1 cellular context compared by ENCODE assay signal in the genomic region with DNA sequence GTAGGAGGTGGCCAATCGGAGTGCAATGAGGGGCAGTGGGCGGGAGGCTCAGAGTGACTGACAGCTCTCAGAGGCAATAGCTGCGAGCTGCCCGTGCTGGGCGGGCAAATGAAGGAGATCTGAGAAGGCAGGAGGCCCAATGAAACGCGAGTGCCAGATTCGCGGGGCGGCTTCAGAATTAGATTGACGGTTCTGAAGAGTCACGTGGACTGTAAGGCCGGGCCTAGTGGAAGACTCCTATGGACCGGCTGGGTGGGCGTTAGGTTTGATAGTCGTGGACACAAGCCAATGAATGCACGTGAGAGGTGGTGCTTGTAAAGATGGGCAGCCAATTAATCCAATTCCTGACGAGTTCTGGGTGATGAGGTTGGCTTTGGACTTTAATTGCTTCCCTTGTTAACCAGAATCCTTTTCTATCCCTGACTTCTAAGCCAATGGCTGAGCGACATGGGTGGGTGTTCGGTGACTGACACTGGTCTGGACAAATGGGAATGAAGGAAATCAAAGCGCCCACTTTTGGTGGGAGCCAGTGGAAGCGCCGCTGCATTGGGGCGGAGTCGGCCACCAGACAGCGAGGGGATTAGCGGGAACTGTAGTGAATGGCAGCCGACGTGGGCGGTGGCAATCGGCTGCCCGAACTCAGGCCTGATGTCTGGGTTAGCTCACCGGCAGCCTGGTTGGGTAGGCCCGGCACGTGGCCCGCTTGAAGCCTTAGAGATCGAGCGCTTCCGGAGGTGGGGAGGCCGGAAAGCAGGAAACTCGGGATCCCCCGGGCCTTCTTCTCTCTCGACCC.
A peak's percentile ranks its signal among the peaks of the same experiment; 100 is the strongest.
TF ChIP-seq lines count a peak whose summit lies in the region.

No MANE protein-coding gene starts in this region.

TF ChIP-seq in HepG2, 621 proteins besides CTCF, POLR2A, EP300 and RAD21 (continued from another document and continues in another):
- TF ChIP-seq ELF3 (CRISPR knock-in tag; IDR thresholded peaks at IDR 0.05): no peak
- TF ChIP-seq YY1 (IDR thresholded peaks at IDR 0.05; ENCODE audit: insufficient read depth, insufficient replicate concordance, low read depth, low read length): peak; percentile 22
- TF ChIP-seq NCOA5 (CRISPR knock-in tag; IDR thresholded peaks at IDR 0.05): no peak
- 0 out of 2 replicates have a peak, but pooled peaks have one; percentile 27 for TF ChIP-seq GLI4 (CRISPR knock-in tag; IDR thresholded peaks at IDR 0.05; ENCODE audit: borderline replicate concordance)
- TF ChIP-seq, protein P1, sequence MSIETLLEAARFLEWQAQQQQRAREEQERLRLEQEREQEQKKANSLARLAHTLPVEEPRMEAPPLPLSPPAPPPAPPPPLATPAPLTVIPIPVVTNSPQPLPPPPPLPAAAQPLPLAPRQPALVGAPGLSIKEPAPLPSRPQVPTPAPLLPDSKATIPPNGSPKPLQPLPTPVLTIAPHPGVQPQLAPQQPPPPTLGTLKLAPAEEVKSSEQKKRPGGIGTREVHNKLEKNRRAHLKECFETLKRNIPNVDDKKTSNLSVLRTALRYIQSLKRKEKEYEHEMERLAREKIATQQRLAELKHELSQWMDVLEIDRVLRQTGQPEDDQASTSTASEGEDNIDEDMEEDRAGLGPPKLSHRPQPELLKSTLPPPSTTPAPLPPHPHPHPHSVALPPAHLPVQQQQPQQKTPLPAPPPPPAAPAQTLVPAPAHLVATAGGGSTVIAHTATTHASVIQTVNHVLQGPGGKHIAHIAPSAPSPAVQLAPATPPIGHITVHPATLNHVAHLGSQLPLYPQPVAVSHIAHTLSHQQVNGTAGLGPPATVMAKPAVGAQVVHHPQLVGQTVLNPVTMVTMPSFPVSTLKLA (IDR thresholded peaks at IDR 0.05): peak; percentile 69
- TF ChIP-seq REPIN1 (CRISPR knock-in tag; IDR thresholded peaks at IDR 0.05; ENCODE audit: borderline replicate concordance, low read depth): peak; percentile 47; the same call in 1 of the 2 replicates
- peak; percentile 99 for TF ChIP-seq SP4 (CRISPR knock-in tag; IDR thresholded peaks at IDR 0.05)
- TF ChIP-seq GABPA (IDR thresholded peaks at IDR 0.05; ENCODE audit: low read depth, low read length): peak; percentile 37; the same call in 1 of the 2 replicates
- TF ChIP-seq GABPA (CRISPR knock-in tag; IDR thresholded peaks at IDR 0.05; ENCODE audit: low read depth): peak; percentile 59; the same call in 1 of the 2 replicates
- TF ChIP-seq ZNF501 (CRISPR knock-in tag; IDR thresholded peaks at IDR 0.05): 0 out of 2 replicates have a peak, but pooled peaks have one; percentile 41
- TF ChIP-seq, protein P2, sequence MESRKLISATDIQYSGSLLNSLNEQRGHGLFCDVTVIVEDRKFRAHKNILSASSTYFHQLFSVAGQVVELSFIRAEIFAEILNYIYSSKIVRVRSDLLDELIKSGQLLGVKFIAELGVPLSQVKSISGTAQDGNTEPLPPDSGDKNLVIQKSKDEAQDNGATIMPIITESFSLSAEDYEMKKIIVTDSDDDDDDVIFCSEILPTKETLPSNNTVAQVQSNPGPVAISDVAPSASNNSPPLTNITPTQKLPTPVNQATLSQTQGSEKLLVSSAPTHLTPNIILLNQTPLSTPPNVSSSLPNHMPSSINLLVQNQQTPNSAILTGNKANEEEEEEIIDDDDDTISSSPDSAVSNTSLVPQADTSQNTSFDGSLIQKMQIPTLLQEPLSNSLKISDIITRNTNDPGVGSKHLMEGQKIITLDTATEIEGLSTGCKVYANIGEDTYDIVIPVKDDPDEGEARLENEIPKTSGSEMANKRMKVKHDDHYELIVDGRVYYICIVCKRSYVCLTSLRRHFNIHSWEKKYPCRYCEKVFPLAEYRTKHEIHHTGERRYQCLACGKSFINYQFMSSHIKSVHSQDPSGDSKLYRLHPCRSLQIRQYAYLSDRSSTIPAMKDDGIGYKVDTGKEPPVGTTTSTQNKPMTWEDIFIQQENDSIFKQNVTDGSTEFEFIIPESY (CRISPR knock-in tag; IDR thresholded peaks at IDR 0.05): peak; percentile 97
- 0 out of 2 replicates have a peak, but pooled peaks have one; percentile 31 for TF ChIP-seq JUND (CRISPR knock-in tag; IDR thresholded peaks at IDR 0.05)
- TF ChIP-seq MAZ (IDR thresholded peaks at IDR 0.05; ENCODE audit: borderline replicate concordance, low read depth, low read length): no peak
- TF ChIP-seq MAZ (CRISPR knock-in tag; IDR thresholded peaks at IDR 0.05; ENCODE audit: low read depth): peak; percentile 7; the same call in 1 of the 2 replicates
- TF ChIP-seq NR2C2 (CRISPR knock-in tag; IDR thresholded peaks at IDR 0.05; ENCODE audit: borderline replicate concordance): peak; percentile 47
- TF ChIP-seq PHF20 (CRISPR knock-in tag; IDR thresholded peaks at IDR 0.05): peak; percentile 34; the same call in 1 of the 2 replicates
- TF ChIP-seq, protein P3, sequence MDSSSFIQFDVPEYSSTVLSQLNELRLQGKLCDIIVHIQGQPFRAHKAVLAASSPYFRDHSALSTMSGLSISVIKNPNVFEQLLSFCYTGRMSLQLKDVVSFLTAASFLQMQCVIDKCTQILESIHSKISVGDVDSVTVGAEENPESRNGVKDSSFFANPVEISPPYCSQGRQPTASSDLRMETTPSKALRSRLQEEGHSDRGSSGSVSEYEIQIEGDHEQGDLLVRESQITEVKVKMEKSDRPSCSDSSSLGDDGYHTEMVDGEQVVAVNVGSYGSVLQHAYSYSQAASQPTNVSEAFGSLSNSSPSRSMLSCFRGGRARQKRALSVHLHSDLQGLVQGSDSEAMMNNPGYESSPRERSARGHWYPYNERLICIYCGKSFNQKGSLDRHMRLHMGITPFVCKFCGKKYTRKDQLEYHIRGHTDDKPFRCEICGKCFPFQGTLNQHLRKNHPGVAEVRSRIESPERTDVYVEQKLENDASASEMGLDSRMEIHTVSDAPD (CRISPR knock-in tag; IDR thresholded peaks at IDR 0.05): 0 out of 2 replicates have a peak, but pooled peaks have one; percentile 62
- TF ChIP-seq, protein P4, sequence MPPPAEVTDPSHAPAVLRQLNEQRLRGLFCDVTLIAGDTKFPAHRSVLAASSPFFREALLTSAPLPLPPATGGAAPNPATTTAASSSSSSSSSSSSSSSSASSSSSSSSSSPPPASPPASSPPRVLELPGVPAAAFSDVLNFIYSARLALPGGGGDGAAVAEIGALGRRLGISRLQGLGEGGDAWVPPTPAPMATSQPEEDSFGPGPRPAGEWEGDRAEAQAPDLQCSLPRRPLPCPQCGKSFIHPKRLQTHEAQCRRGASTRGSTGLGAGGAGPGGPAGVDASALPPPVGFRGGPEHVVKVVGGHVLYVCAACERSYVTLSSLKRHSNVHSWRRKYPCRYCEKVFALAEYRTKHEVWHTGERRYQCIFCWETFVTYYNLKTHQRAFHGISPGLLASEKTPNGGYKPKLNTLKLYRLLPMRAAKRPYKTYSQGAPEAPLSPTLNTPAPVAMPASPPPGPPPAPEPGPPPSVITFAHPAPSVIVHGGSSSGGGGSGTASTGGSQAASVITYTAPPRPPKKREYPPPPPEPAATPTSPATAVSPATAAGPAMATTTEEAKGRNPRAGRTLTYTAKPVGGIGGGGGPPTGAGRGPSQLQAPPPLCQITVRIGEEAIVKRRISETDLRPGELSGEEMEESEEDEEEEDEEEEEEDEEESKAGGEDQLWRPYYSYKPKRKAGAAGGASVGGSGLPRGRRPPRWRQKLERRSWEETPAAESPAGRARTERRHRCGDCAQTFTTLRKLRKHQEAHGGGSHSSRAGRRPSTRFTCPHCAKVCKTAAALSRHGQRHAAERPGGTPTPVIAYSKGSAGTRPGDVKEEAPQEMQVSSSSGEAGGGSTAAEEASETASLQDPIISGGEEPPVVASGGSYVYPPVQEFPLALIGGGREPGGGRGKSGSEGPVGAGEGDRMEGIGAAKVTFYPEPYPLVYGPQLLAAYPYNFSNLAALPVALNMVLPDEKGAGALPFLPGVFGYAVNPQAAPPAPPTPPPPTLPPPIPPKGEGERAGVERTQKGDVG (CRISPR knock-in tag; IDR thresholded peaks at IDR 0.05; ENCODE audit: borderline replicate concordance): peak; percentile 97; the same call in 1 of the 2 replicates
- TF ChIP-seq MXD4 (CRISPR knock-in tag; IDR thresholded peaks at IDR 0.05): peak; percentile 38; the same call in 1 of the 2 replicates
- TF ChIP-seq, protein P5, sequence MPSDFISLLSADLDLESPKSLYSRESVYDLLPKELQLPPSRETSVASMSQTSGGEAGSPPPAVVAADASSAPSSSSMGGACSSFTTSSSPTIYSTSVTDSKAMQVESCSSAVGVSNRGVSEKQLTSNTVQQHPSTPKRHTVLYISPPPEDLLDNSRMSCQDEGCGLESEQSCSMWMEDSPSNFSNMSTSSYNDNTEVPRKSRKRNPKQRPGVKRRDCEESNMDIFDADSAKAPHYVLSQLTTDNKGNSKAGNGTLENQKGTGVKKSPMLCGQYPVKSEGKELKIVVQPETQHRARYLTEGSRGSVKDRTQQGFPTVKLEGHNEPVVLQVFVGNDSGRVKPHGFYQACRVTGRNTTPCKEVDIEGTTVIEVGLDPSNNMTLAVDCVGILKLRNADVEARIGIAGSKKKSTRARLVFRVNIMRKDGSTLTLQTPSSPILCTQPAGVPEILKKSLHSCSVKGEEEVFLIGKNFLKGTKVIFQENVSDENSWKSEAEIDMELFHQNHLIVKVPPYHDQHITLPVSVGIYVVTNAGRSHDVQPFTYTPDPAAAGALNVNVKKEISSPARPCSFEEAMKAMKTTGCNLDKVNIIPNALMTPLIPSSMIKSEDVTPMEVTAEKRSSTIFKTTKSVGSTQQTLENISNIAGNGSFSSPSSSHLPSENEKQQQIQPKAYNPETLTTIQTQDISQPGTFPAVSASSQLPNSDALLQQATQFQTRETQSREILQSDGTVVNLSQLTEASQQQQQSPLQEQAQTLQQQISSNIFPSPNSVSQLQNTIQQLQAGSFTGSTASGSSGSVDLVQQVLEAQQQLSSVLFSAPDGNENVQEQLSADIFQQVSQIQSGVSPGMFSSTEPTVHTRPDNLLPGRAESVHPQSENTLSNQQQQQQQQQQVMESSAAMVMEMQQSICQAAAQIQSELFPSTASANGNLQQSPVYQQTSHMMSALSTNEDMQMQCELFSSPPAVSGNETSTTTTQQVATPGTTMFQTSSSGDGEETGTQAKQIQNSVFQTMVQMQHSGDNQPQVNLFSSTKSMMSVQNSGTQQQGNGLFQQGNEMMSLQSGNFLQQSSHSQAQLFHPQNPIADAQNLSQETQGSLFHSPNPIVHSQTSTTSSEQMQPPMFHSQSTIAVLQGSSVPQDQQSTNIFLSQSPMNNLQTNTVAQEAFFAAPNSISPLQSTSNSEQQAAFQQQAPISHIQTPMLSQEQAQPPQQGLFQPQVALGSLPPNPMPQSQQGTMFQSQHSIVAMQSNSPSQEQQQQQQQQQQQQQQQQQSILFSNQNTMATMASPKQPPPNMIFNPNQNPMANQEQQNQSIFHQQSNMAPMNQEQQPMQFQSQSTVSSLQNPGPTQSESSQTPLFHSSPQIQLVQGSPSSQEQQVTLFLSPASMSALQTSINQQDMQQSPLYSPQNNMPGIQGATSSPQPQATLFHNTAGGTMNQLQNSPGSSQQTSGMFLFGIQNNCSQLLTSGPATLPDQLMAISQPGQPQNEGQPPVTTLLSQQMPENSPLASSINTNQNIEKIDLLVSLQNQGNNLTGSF (CRISPR knock-in tag; IDR thresholded peaks at IDR 0.05): peak; percentile 61; the same call in 1 of the 2 replicates
- TF ChIP-seq, protein P6, sequence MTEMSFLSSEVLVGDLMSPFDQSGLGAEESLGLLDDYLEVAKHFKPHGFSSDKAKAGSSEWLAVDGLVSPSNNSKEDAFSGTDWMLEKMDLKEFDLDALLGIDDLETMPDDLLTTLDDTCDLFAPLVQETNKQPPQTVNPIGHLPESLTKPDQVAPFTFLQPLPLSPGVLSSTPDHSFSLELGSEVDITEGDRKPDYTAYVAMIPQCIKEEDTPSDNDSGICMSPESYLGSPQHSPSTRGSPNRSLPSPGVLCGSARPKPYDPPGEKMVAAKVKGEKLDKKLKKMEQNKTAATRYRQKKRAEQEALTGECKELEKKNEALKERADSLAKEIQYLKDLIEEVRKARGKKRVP (CRISPR knock-in tag; IDR thresholded peaks at IDR 0.05): no peak
- peak; percentile 30; the same call in 1 of the 2 replicates for TF ChIP-seq SP5 (CRISPR knock-in tag; IDR thresholded peaks at IDR 0.05; ENCODE audit: borderline replicate concordance, low read depth)
- no peak for TF ChIP-seq CEBPG (CRISPR knock-in tag; IDR thresholded peaks at IDR 0.05)
- TF ChIP-seq AHR (CRISPR knock-in tag; IDR thresholded peaks at IDR 0.05): 0 out of 2 replicates have a peak, but pooled peaks have one; percentile 37
- peak; percentile 89; the same call in 1 of the 2 replicates for TF ChIP-seq GFI1 (CRISPR knock-in tag; IDR thresholded peaks at IDR 0.05; ENCODE audit: borderline replicate concordance)
- TF ChIP-seq ZNF431 (CRISPR knock-in tag; IDR thresholded peaks at IDR 0.05; ENCODE audit: borderline replicate concordance, low read depth): no peak
- TF ChIP-seq ZNF263 (CRISPR knock-in tag; IDR thresholded peaks at IDR 0.05): peak; percentile 46; the same call in 1 of the 2 replicates
- TF ChIP-seq KMT2A (CRISPR knock-in tag; IDR thresholded peaks at IDR 0.05): 0 out of 2 replicates have a peak, but pooled peaks have one; percentile 18
- TF ChIP-seq, protein P7, sequence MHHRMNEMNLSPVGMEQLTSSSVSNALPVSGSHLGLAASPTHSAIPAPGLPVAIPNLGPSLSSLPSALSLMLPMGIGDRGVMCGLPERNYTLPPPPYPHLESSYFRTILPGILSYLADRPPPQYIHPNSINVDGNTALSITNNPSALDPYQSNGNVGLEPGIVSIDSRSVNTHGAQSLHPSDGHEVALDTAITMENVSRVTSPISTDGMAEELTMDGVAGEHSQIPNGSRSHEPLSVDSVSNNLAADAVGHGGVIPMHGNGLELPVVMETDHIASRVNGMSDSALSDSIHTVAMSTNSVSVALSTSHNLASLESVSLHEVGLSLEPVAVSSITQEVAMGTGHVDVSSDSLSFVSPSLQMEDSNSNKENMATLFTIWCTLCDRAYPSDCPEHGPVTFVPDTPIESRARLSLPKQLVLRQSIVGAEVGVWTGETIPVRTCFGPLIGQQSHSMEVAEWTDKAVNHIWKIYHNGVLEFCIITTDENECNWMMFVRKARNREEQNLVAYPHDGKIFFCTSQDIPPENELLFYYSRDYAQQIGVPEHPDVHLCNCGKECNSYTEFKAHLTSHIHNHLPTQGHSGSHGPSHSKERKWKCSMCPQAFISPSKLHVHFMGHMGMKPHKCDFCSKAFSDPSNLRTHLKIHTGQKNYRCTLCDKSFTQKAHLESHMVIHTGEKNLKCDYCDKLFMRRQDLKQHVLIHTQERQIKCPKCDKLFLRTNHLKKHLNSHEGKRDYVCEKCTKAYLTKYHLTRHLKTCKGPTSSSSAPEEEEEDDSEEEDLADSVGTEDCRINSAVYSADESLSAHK (CRISPR knock-in tag; IDR thresholded peaks at IDR 0.05; ENCODE audit: borderline replicate concordance): no peak
- TF ChIP-seq, protein P8, sequence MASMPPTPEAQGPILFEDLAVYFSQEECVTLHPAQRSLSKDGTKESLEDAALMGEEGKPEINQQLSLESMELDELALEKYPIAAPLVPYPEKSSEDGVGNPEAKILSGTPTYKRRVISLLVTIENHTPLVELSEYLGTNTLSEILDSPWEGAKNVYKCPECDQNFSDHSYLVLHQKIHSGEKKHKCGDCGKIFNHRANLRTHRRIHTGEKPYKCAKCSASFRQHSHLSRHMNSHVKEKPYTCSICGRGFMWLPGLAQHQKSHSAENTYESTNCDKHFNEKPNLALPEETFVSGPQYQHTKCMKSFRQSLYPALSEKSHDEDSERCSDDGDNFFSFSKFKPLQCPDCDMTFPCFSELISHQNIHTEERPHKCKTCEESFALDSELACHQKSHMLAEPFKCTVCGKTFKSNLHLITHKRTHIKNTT (CRISPR knock-in tag; IDR thresholded peaks at IDR 0.05): no peak
